12 cellular contexts compared by ENCODE assay signal in the genomic region with DNA sequence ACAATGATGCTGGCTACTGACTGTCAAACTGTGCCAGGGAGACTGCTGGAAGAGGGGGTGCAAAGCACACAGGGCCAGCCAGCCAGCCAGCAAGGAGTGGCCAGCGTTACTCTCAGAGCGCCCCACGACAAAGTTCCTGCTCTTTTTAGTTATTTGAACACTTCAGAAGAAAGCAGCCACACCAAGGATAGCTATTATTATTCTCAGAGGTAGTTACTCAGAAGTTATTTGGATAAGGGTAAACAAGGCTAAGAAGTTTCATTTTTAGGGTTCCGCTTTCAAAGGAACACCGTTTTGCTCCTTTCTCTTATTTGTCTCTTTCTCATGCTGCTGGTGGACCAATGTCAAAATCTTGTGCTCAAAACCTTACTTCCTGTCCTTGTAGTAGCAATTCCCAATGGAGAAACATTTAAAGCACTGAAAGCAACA. TPM values are rescaled to one million over a fixed set of nuclear protein-coding genes. Genes with fewer than 3 reads are reported as not detected.
DNase-seq lines count a peak whose midpoint lies in the region; ATAC-seq and TF ChIP-seq lines count a peak whose summit lies in the region.
"Had no signal": no experiment of that assay in that cellular context is flagged by ENCODE, and none has a peak within 500 bp of the region (broad histone marks: within the 10 kb centered on the region; RNA-seq: fewer than 3 reads in every experiment).

No MANE protein-coding gene starts in this region.

- H3K79me1 ChIP-seq in H9 (ENCODE audit: insufficient read depth, low read depth, low read length, poor library complexity, severe bottlenecking) = no peaks in the 10 kb centered on the region

- peaks cover 85% of the 10 kb centered on the region for H3K4me1 Mint-ChIP-seq in activated CD4-positive, alpha-beta T cell treated with anti-CD3 and anti-CD28 coated beads for 36 hours
- H3K4me1 Mint-ChIP-seq in H9 = peaks cover 24 to 31% of the 10 kb centered on the region in 2 experiments
- H3K4me1 Mint-ChIP-seq in activated CD8-positive, alpha-beta T cell treated with anti-CD3 and anti-CD28 coated beads for 36 hours (ENCODE audit: low read depth) = peaks cover 85% of the 10 kb centered on the region
- peaks cover 23 to 56% (median 46%) of the 10 kb centered on the region in 4 donors for H3K4me1 Mint-ChIP-seq in naive thymus-derived CD8-positive, alpha-beta T cell

- H4K20me1 ChIP-seq in H9 (ENCODE audit: control insufficient read depth, insufficient read depth, insufficient read length) = no peaks in the 10 kb centered on the region

- no peak overlapping the region for H2AK5ac ChIP-seq in H9 (ENCODE audit: insufficient read length, low read length)

- peaks cover 2% of the 10 kb centered on the region for H3K9me3 Mint-ChIP-seq in activated CD4-positive, alpha-beta T cell treated with anti-CD3 and anti-CD28 coated beads for 36 hours (ENCODE audit: low read depth)
- no peaks in the 10 kb centered on the region; a peak in 1 of 5 replicates for H3K9me3 Mint-ChIP-seq in H9
- no peaks in the 10 kb centered on the region for H3K9me3 Mint-ChIP-seq in activated CD8-positive, alpha-beta T cell treated with anti-CD3 and anti-CD28 coated beads for 36 hours
- H3K9me3 Mint-ChIP-seq in naive thymus-derived CD8-positive, alpha-beta T cell = peaks cover 0 to 4% (median 0%) of the 10 kb centered on the region in 9 donors

- no peak overlapping the region for H2BK5ac ChIP-seq in H9 (ENCODE audit: insufficient read length, low read length)

- no peak overlapping the region for H3T11ph ChIP-seq in H9 (ENCODE audit: low read length)

- peak overlapping the region; percentile 78 for H2AFZ ChIP-seq in H9 (ENCODE audit: low read length)

- H3K4me2 ChIP-seq in H9 (ENCODE audit: insufficient read depth, insufficient read length, low read length) = no peak overlapping the region

- H3K4me3 Mint-ChIP-seq in activated CD4-positive, alpha-beta T cell treated with anti-CD3 and anti-CD28 coated beads for 36 hours = peak overlapping the region; percentile 57
- H3K4me3 Mint-ChIP-seq in H9 = no peak overlapping the region
- H3K4me3 Mint-ChIP-seq in activated CD8-positive, alpha-beta T cell treated with anti-CD3 and anti-CD28 coated beads for 36 hours = peak overlapping the region; percentile 67
- peak overlapping the region in 9 of 10 donors; percentile 36 to 79 (median 52) for H3K4me3 Mint-ChIP-seq in naive thymus-derived CD8-positive, alpha-beta T cell

- H3K23ac ChIP-seq in H9 (ENCODE audit: insufficient read length, low read depth, low read length) = no peak overlapping the region

- H3K9ac ChIP-seq in H9 (ENCODE audit: extremely low read depth, insufficient read length, low read length) = no peak overlapping the region

- no peak overlapping the region for H4K91ac ChIP-seq in H9 (ENCODE audit: insufficient read length, low read depth, low read length)

- no peak for TF ChIP-seq EP300 in gastroesophageal sphincter (IDR thresholded peaks at IDR 0.05)

- H2BK20ac ChIP-seq in H9 (ENCODE audit: low read depth, low read length, poor library complexity, severe bottlenecking) = no peak overlapping the region

- H3K9me3 ChIP-seq in H9 (ENCODE audit: control insufficient read depth, low read depth, low read length) (no peaks in the 10 kb centered on the region), gastroesophageal sphincter (peaks cover 0 to 3% (median 0%) of the 10 kb centered on the region in 3 donors)
- H3K9me3 ChIP-seq: right lobe of liver, tibial nerve had no signal

- DNase-seq in activated CD4-positive, alpha-beta T cell treated with anti-CD3 and anti-CD28 coated beads for 36 hours = peak; percentile 42
- no peak for DNase-seq in activated CD4-positive, alpha-beta T cell treated with anti-CD3 and anti-CD28 coated beads for 4 hours
- no peak for DNase-seq in H9
- DNase-seq in activated CD8-positive, alpha-beta T cell treated with anti-CD3 and anti-CD28 coated beads for 36 hours = no peak
- no peak for DNase-seq in naive thymus-derived CD8-positive, alpha-beta T cell
- DNase-seq in T-helper 9 cell = no peak
- DNase-seq: NCI-H1092 treated with DMSO at 0.1 percent for 48 hours, NCI-H510A treated with DMSO at 0.1 percent for 48 hours, right lobe of liver had no signal

- no peak for TF ChIP-seq CTCF in H9 (conservative IDR thresholded peaks at IDR 0.05)
- no peak for TF ChIP-seq CTCF in activated CD8-positive, alpha-beta T cell treated with anti-CD3 and anti-CD28 coated beads for 36 hours (IDR thresholded peaks at IDR 0.05)
- TF ChIP-seq CTCF in gastroesophageal sphincter (IDR thresholded peaks at IDR 0.05) = no peak

- H3K27ac ChIP-seq in H9 (ENCODE audit: insufficient read length, low read depth, low read length) (no peak overlapping the region), gastroesophageal sphincter (no peak overlapping the region)
- H3K27ac ChIP-seq: right lobe of liver, tibial nerve had no signal

- no peaks in the 10 kb centered on the region; the same call in 1 of the 2 replicates for H3K4me1 ChIP-seq in H9 (ENCODE audit: insufficient read depth, low read length)
- no peaks in the 10 kb centered on the region for H3K4me1 ChIP-seq in gastroesophageal sphincter
- H3K4me1 ChIP-seq: right lobe of liver, tibial nerve had no signal

- no peaks in the 10 kb centered on the region for H3K36me3 ChIP-seq in gastroesophageal sphincter
- H3K36me3 ChIP-seq: right lobe of liver, tibial nerve had no signal

- POLR2A ChIA-PET in activated CD4-positive, alpha-beta T cell treated with anti-CD3 and anti-CD28 coated beads for 36 hours (lab: Charles Lee) = no interaction called here
- POLR2A ChIA-PET in activated CD8-positive, alpha-beta T cell treated with anti-CD3 and anti-CD28 coated beads for 36 hours (lab: Charles Lee) = interaction anchor here (0.9 to 1.3 kb wide), 2 partner anchors 9 to 61 kb away, joined by 3 to 4 read pairs; no protein-coding TSS in a partner anchor
- POLR2A ChIA-PET in naive thymus-derived CD8-positive, alpha-beta T cell (lab: Charles Lee) = interaction anchor here (1.9 kb wide), 1 partner anchor 9 kb away, joined by 7 read pairs; no protein-coding TSS in a partner anchor

- H2BK15ac ChIP-seq in H9 (ENCODE audit: low read depth, low read length) = no peak overlapping the region

- H3K56ac ChIP-seq in H9 (ENCODE audit: insufficient read length, low read depth, low read length) = no peak overlapping the region

- H3K18ac ChIP-seq in H9 (ENCODE audit: insufficient read length, low read depth, low read length) = no peak overlapping the region

- CTCF ChIA-PET in activated CD4-positive, alpha-beta T cell treated with anti-CD3 and anti-CD28 coated beads for 36 hours (lab: Charles Lee) = interaction anchor here (0.6 to 3.2 kb wide), 2 partner anchors 10 to 37 kb away, joined by 3 to 15 read pairs; no protein-coding TSS in a partner anchor
- CTCF ChIA-PET in activated CD8-positive, alpha-beta T cell treated with anti-CD3 and anti-CD28 coated beads for 36 hours (lab: Charles Lee) = interaction anchor here (1.4 to 3.2 kb wide), 2 partner anchors 10 to 24 kb away, joined by 4 to 14 read pairs; no protein-coding TSS in a partner anchor

- intact Hi-C loops in activated CD4-positive, alpha-beta T cell treated with anti-CD3 and anti-CD28 coated beads for 36 hours (cut with DNase I, micrococcal nuclease) = loop anchor here (1.0 to 5.0 kb wide), 5 partner anchors 11 to 212 kb away; no protein-coding TSS in a partner anchor
- intact Hi-C loops in activated CD8-positive, alpha-beta T cell treated with anti-CD3 and anti-CD28 coated beads for 36 hours (cut with micrococcal nuclease) = loop anchor here (5.0 kb wide), 1 partner anchor 182 kb away; no protein-coding TSS in a partner anchor

- H3K36me3 Mint-ChIP-seq in activated CD4-positive, alpha-beta T cell treated with anti-CD3 and anti-CD28 coated beads for 36 hours (ENCODE audit: low read depth) = peaks cover 3% of the 10 kb centered on the region
- H3K36me3 Mint-ChIP-seq in H9 (ENCODE audit: insufficient read depth in 1 of 3, low read depth in 3 of 3) = no peaks in the 10 kb centered on the region
- H3K36me3 Mint-ChIP-seq in activated CD8-positive, alpha-beta T cell treated with anti-CD3 and anti-CD28 coated beads for 36 hours (ENCODE audit: low read depth) = peaks cover 13% of the 10 kb centered on the region
- no peaks in the 10 kb centered on the region for H3K36me3 Mint-ChIP-seq in naive thymus-derived CD8-positive, alpha-beta T cell

- no peak for TF ChIP-seq POLR2A in gastroesophageal sphincter (IDR thresholded peaks at IDR 0.05)

- H3K4ac ChIP-seq in H9 (ENCODE audit: low read depth, low read length) = no peak overlapping the region

- no peak overlapping the region for H4K5ac ChIP-seq in H9 (ENCODE audit: insufficient read length, low read depth, low read length)

- H3K27ac Mint-ChIP-seq in activated CD4-positive, alpha-beta T cell treated with anti-CD3 and anti-CD28 coated beads for 36 hours = peak overlapping the region; percentile 98
- 0 out of 7 replicates have a peak overlapping the region, but pooled peaks of 1 of the 3 experiments have one; percentile 18 for H3K27ac Mint-ChIP-seq in H9
- H3K27ac Mint-ChIP-seq in activated CD8-positive, alpha-beta T cell treated with anti-CD3 and anti-CD28 coated beads for 36 hours = peak overlapping the region; percentile 98
- H3K27ac Mint-ChIP-seq in naive thymus-derived CD8-positive, alpha-beta T cell = peak overlapping the region; percentile 29 to 93 (median 84)

- H3K23me2 ChIP-seq in H9 (ENCODE audit: insufficient read length, low read depth, low read length, poor library complexity, severe bottlenecking) = no peaks in the 10 kb centered on the region

- no peak overlapping the region for H3K4me3 ChIP-seq in gastroesophageal sphincter
- H3K4me3 ChIP-seq: right lobe of liver, tibial nerve had no signal

- peak; percentile 40 for ATAC-seq in activated CD4-positive, alpha-beta T cell treated with anti-CD3 and anti-CD28 coated beads for 36 hours
- peak; percentile 22 for ATAC-seq in activated CD8-positive, alpha-beta T cell treated with anti-CD3 and anti-CD28 coated beads for 36 hours
- peak; percentile 17 to 18 for ATAC-seq in naive thymus-derived CD8-positive, alpha-beta T cell
- ATAC-seq in gastroesophageal sphincter = no peak
- no peak for ATAC-seq in GM21825 (IDR thresholded peaks at IDR 0.05; ENCODE audit: unreplicated experiment)
- ATAC-seq: right lobe of liver had no signal

- no peak overlapping the region for H4K8ac ChIP-seq in H9 (replicated peaks; ENCODE audit: insufficient read length, low read depth, low read length)

- no peaks in the 10 kb centered on the region for H3K79me2 ChIP-seq in H9 (ENCODE audit: insufficient read depth, low read length)

- no peak overlapping the region for H3K14ac ChIP-seq in H9 (ENCODE audit: insufficient read depth, low read length)

- WGBS in H9 (ENCODE audit: extremely low coverage, insufficient read length, low lambda C conversion rate) = no CpG with 5 or more reads among the region's 5 CpGs
- WGBS in gastroesophageal sphincter (ENCODE audit: low coverage in 1 of 2), 2 donors = 69 to 82% methylated on average over 5 of the region's 5 CpGs

- H3K27me3 ChIP-seq in H9 (ENCODE audit: insufficient read depth, low read length) (no peaks in the 10 kb centered on the region), gastroesophageal sphincter (no peaks in the 10 kb centered on the region)
- H3K27me3 ChIP-seq: right lobe of liver, tibial nerve had no signal

- H2BK120ac ChIP-seq in H9 (ENCODE audit: low read depth, low read length, poor library complexity, severe bottlenecking) = no peak overlapping the region

- H3K27me3 Mint-ChIP-seq in activated CD4-positive, alpha-beta T cell treated with anti-CD3 and anti-CD28 coated beads for 36 hours = no peaks in the 10 kb centered on the region
- no peaks in the 10 kb centered on the region for H3K27me3 Mint-ChIP-seq in H9 (ENCODE audit: low read depth)
- H3K27me3 Mint-ChIP-seq in activated CD8-positive, alpha-beta T cell treated with anti-CD3 and anti-CD28 coated beads for 36 hours = no peaks in the 10 kb centered on the region
- no peaks in the 10 kb centered on the region for H3K27me3 Mint-ChIP-seq in naive thymus-derived CD8-positive, alpha-beta T cell

- no peak overlapping the region for H2BK12ac ChIP-seq in H9 (ENCODE audit: insufficient read length, low read depth, low read length)

RNA-seq across cellular contexts. Expression of gene VANGL2, which starts 59.9 kb away (rescaled TPM):
- under 1 TPM; 0.09 to 0.12 TPM for total RNA-seq in activated CD4-positive, alpha-beta T cell treated with anti-CD3 and anti-CD28 coated beads for 36 hours
- total RNA-seq in H9 (2021) = 57.7 and 58.5 TPM in 2 replicates
- total RNA-seq in activated CD8-positive, alpha-beta T cell treated with anti-CD3 and anti-CD28 coated beads for 36 hours = under 1 TPM; 0.16 to 0.40 TPM
- total RNA-seq in naive thymus-derived CD8-positive, alpha-beta T cell = under 1 TPM; 0.10 to 0.14 TPM
- not detected for polyA plus RNA-seq in naive thymus-derived CD8-positive, alpha-beta T cell
- 1 to 10 TPM in 3 of 4 donors, under 1 TPM in 1; 0.62 to 8.5 (median 4.3) TPM for total RNA-seq in gastroesophageal sphincter

Comparison
In these comparisons a context has a peak if more than half of its experiments do, and no peak if none do; other contexts are left out.
1. ATAC-seq: peak in activated CD4-positive, alpha-beta T cell treated with anti-CD3 and anti-CD28 coated beads for 36 hours (single experiment), activated CD8-positive, alpha-beta T cell treated with anti-CD3 and anti-CD28 coated beads for 36 hours (single experiment) and naive thymus-derived CD8-positive, alpha-beta T cell (2 of 2); none in gastroesophageal sphincter (single experiment) and GM21825 (single experiment).
2. H3K4me3 Mint-ChIP-seq: peak in activated CD4-positive, alpha-beta T cell treated with anti-CD3 and anti-CD28 coated beads for 36 hours (single experiment), activated CD8-positive, alpha-beta T cell treated with anti-CD3 and anti-CD28 coated beads for 36 hours (single experiment) and naive thymus-derived CD8-positive, alpha-beta T cell (9 of 10); none in H9 (0 of 2).